18 cellular contexts compared by ENCODE assay signal in the genomic region with DNA sequence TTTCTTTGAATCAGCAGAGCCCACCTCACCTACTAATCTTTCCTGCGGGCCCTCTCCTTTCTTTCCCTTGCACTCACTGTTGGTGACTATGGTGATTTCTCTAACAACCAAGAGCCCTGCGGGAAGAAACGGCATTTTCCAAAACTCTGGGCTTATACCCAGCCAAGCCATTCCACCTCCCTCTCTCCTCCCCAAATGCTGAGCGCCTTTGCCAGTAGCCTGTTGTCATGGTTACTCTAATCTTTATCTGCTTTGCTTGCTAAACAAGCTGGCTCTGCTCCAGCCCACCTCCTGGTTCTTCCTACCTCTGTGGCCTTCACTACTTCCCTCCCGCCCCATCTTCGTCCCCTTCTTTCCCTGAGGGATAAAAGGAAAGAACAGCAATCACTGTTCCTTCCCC.
A peak's percentile ranks its signal among the peaks of the same experiment; 100 is the strongest.
DNase-seq lines count a peak whose midpoint lies in the region; TF ChIP-seq lines count a peak whose summit lies in the region.
"Had no signal": no experiment of that assay in that cellular context is flagged by ENCODE, and none has a peak within 500 bp of the region (broad histone marks: within the 10 kb centered on the region; RNA-seq: fewer than 3 reads in every experiment).

No MANE protein-coding gene starts in this region.

- no peaks in the 10 kb centered on the region for H3K36me3 ChIP-seq in neural progenitor cell
- H3K36me3 ChIP-seq in effector memory CD4-positive, alpha-beta T cell (ENCODE audit: control insufficient read depth, insufficient read depth, low read length): no peaks in the 10 kb centered on the region
- H3K36me3 ChIP-seq: Peyer's patch, suprapubic skin had no signal

- H2AFZ ChIP-seq in neural progenitor cell (replicated peaks): peak overlapping the region; percentile 61

- no peak overlapping the region for H3K9ac ChIP-seq in neural progenitor cell

- H3F3A ChIP-seq in neural progenitor cell (ENCODE audit: low read depth): peaks cover 29% of the 10 kb centered on the region

- no peaks in the 10 kb centered on the region for H3K79me2 ChIP-seq in neural progenitor cell (ENCODE audit: low read depth)

- no peaks in the 10 kb centered on the region for H4K20me1 ChIP-seq in neural progenitor cell (ENCODE audit: low read depth)

- peak overlapping the region; percentile 63 for H3K4me2 ChIP-seq in neural progenitor cell

- no peaks in the 10 kb centered on the region for H3K27me3 ChIP-seq in neural progenitor cell
- H3K27me3 ChIP-seq in effector memory CD4-positive, alpha-beta T cell (replicated peaks; ENCODE audit: control insufficient read depth, insufficient read depth, low read length, poor library complexity, severe bottlenecking): no peaks in the 10 kb centered on the region
- H3K27me3 ChIP-seq: Peyer's patch, suprapubic skin had no signal

- H3K36me3 Mint-ChIP-seq in neural progenitor cell: peaks cover 9% of the 10 kb centered on the region
- H3K36me3 Mint-ChIP-seq: activated naive CD8-positive, alpha-beta T cell treated with anti-CD3 and anti-CD28 coated beads, Interleukin-2, amount 10 ng/mL, durations not matched to agents 7 days and 5 days; CD8-positive, alpha-beta memory T cell had no signal

- H3K27ac Mint-ChIP-seq in neural progenitor cell: peak overlapping the region; percentile 58
- H3K27ac Mint-ChIP-seq: activated naive CD8-positive, alpha-beta T cell treated with anti-CD3 and anti-CD28 coated beads, Interleukin-2, amount 10 ng/mL, durations not matched to agents 7 days and 5 days had no signal

- TF ChIP-seq CTCF in neural progenitor cell (IDR thresholded peaks at IDR 0.05): no peak

- H3K9me3 ChIP-seq in neural progenitor cell (ENCODE audit: low read depth): no peaks in the 10 kb centered on the region
- H3K9me3 ChIP-seq in effector memory CD4-positive, alpha-beta T cell (ENCODE audit: control insufficient read depth, low read length): no peaks in the 10 kb centered on the region
- H3K9me3 ChIP-seq: mucosa of descending colon, Peyer's patch, psoas muscle, suprapubic skin had no signal

- peak overlapping the region; percentile 10 for H3K4me3 ChIP-seq in neural progenitor cell
- H3K4me3 ChIP-seq in effector memory CD4-positive, alpha-beta T cell (ENCODE audit: insufficient read depth, low read depth, low read length, poor library complexity, severe bottlenecking): no peak overlapping the region
- H3K4me3 ChIP-seq: mucosa of descending colon, Peyer's patch, psoas muscle, suprapubic skin had no signal

- DNase-seq in NCI-H1092 treated with DMSO at 0.1 percent for 48 hours (lab: John Stamatoyannopoulos, UW): peak; percentile 8
- DNase-seq in NCI-H1092 (lab: John Stamatoyannopoulos, UW): no peak
- peak; percentile 45 for DNase-seq in NCI-H69 (lab: John Stamatoyannopoulos, UW)
- peak; percentile 63 for DNase-seq in cerebellum (ENCODE audit: low spot score)
- peak; percentile 86 for DNase-seq in neural progenitor cell (ENCODE audit: low spot score)
- DNase-seq in cortex of kidney (lab: John Stamatoyannopoulos, UW): no peak
- DNase-seq in SIG-M5 (lab: John Stamatoyannopoulos, UW): no peak
- DNase-seq in effector memory CD4-positive, alpha-beta T cell: no peak
- DNase-seq: activated CD4-positive, CD25-positive, alpha-beta regulatory T cell treated with anti-CD3 and anti-CD28 coated beads, Interleukin-2, amount 50 U/mL, for 72 hours; activated naive CD8-positive, alpha-beta T cell treated with anti-CD3 and anti-CD28 coated beads, Interleukin-2, amount 10 ng/mL, durations not matched to agents 7 days and 5 days; CD8-positive, alpha-beta memory T cell; dermis blood vessel endothelial cell; KG1; mucosa of descending colon; NCI-H2107; Peyer's patch; psoas muscle had no signal

- H3K27me3 Mint-ChIP-seq in neural progenitor cell (ENCODE audit: insufficient read depth, low read depth): peaks cover 4% of the 10 kb centered on the region

- no peak overlapping the region for H3K4me3 Mint-ChIP-seq in neural progenitor cell
- H3K4me3 Mint-ChIP-seq: activated naive CD8-positive, alpha-beta T cell treated with anti-CD3 and anti-CD28 coated beads, Interleukin-2, amount 10 ng/mL, durations not matched to agents 7 days and 5 days; CD8-positive, alpha-beta memory T cell had no signal

- H3K9me3 Mint-ChIP-seq in neural progenitor cell: peaks cover 11% of the 10 kb centered on the region
- H3K9me3 Mint-ChIP-seq: activated naive CD8-positive, alpha-beta T cell treated with anti-CD3 and anti-CD28 coated beads, Interleukin-2, amount 10 ng/mL, durations not matched to agents 7 days and 5 days; CD8-positive, alpha-beta memory T cell had no signal

- peak overlapping the region; percentile 82 for H3K27ac ChIP-seq in neural progenitor cell
- no peak overlapping the region for H3K27ac ChIP-seq in effector memory CD4-positive, alpha-beta T cell (ENCODE audit: insufficient read depth, low read length, poor library complexity, severe bottlenecking)
- H3K27ac ChIP-seq: Peyer's patch, psoas muscle, suprapubic skin had no signal

- H3K4me1 Mint-ChIP-seq in neural progenitor cell: peaks cover 43% of the 10 kb centered on the region
- H3K4me1 Mint-ChIP-seq: activated naive CD8-positive, alpha-beta T cell treated with anti-CD3 and anti-CD28 coated beads, Interleukin-2, amount 10 ng/mL, durations not matched to agents 7 days and 5 days; CD8-positive, alpha-beta memory T cell had no signal

- H3K4me1 ChIP-seq in neural progenitor cell: peaks cover 33% of the 10 kb centered on the region
- H3K4me1 ChIP-seq in effector memory CD4-positive, alpha-beta T cell (ENCODE audit: control insufficient read depth, insufficient read depth, low read length, poor library complexity, severe bottlenecking): no peaks in the 10 kb centered on the region
- H3K4me1 ChIP-seq: Peyer's patch, psoas muscle had no signal

Comparison
In these comparisons a context has a peak if more than half of its experiments do, and no peak if none do; other contexts are left out.
1. DNase-seq: peak in NCI-H1092 treated with DMSO at 0.1 percent for 48 hours (single experiment), NCI-H69 (single experiment), cerebellum (single experiment) and neural progenitor cell (single experiment); none in NCI-H1092 (single experiment), cortex of kidney (single experiment), SIG-M5 (single experiment) and effector memory CD4-positive, alpha-beta T cell (0 of 3).